8 cellular contexts compared by ENCODE assay signal in genomic region chr2:68463287-68463877, GRCh38. TPM values are rescaled to one million over a fixed set of nuclear protein-coding genes. Genes with fewer than 3 reads are reported as not detected.
DNase-seq lines count a peak whose midpoint lies in the region; ATAC-seq, FAIRE-seq and TF ChIP-seq lines count a peak whose summit lies in the region.

No MANE protein-coding gene starts in this region.

- FAIRE-seq in GM12892 (lab: Jason Lieb, UNC) (peak; percentile 78), bronchial epithelial cell (lab: Jason Lieb, UNC) (no peak)

- POLR2A ChIA-PET in AG04450 (lab: Yijun Ruan, JAX): no interaction called here
- POLR2A ChIA-PET in activated CD4-positive, alpha-beta memory T cell treated with anti-CD3 and anti-CD28 coated beads, Interleukin-2, amount 10 ng/mL, durations not matched to agents 7 days and 5 days (lab: Charles Lee): interaction anchor here (0.8 to 1.5 kb wide), 6 partner anchors 10 to 445 kb away, joined by 3 to 6 read pairs (median 3); partner anchors contain the start of gene PPP3R1

- peaks cover 11% of the 10 kb centered on the region for H3K36me3 Mint-ChIP-seq in activated CD4-positive, alpha-beta memory T cell treated with anti-CD3 and anti-CD28 coated beads, Interleukin-2, amount 10 ng/mL, durations not matched to agents 7 days and 5 days (ENCODE audit: low read depth)

- no peaks in the 10 kb centered on the region for H3K27me3 Mint-ChIP-seq in activated CD4-positive, alpha-beta memory T cell treated with anti-CD3 and anti-CD28 coated beads, Interleukin-2, amount 10 ng/mL, durations not matched to agents 7 days and 5 days

- H3K4me3 ChIP-seq in AG04450 (ENCODE audit: low read depth, low read length) (no peak overlapping the region), bronchial epithelial cell (ENCODE audit: low read depth, low read length) (no peak overlapping the region)

- H3K9me3 ChIP-seq in AG04450 (ENCODE audit: control insufficient read depth, insufficient read depth, low read length): no peaks in the 10 kb centered on the region; the same call in 1 of the 2 replicates

- H3K4me1 Mint-ChIP-seq in activated CD4-positive, alpha-beta memory T cell treated with anti-CD3 and anti-CD28 coated beads, Interleukin-2, amount 10 ng/mL, durations not matched to agents 7 days and 5 days: peaks cover 35% of the 10 kb centered on the region

- no peak overlapping the region for H3K27ac ChIP-seq in AG04450 (ENCODE audit: low read depth, low read length)

- no peak for ATAC-seq in HG02678 (IDR thresholded peaks at IDR 0.05; ENCODE audit: unreplicated experiment)
- no peak for ATAC-seq in HG02588 (IDR thresholded peaks at IDR 0.05; ENCODE audit: unreplicated experiment)

- peak; percentile 81 for TF ChIP-seq CTCF in AG04450 (IDR thresholded peaks at IDR 0.05; ENCODE audit: low read depth, low read length)
- peak; percentile 55 for TF ChIP-seq CTCF in bronchial epithelial cell (IDR thresholded peaks at IDR 0.05; ENCODE audit: insufficient read depth, low read length, severe bottlenecking)

- H3K27ac Mint-ChIP-seq in activated CD4-positive, alpha-beta memory T cell treated with anti-CD3 and anti-CD28 coated beads, Interleukin-2, amount 10 ng/mL, durations not matched to agents 7 days and 5 days: no peak overlapping the region

- CTCF ChIA-PET in AG04450 (lab: Charles Lee): interaction anchor here (0.6 to 6.1 kb wide), 51 partner anchors 9 to 1839 kb away, joined by 3 to 109 read pairs (median 4); partner anchors contain the start of gene FAM136A
- CTCF ChIA-PET in activated CD4-positive, alpha-beta memory T cell treated with anti-CD3 and anti-CD28 coated beads, Interleukin-2, amount 10 ng/mL, durations not matched to agents 7 days and 5 days (lab: Charles Lee): interaction anchor here (0.6 to 5.3 kb wide), 46 partner anchors 9 to 843 kb away, joined by 3 to 75 read pairs (median 4); partner anchors contain the start of genes ARHGAP25 and PNO1

- H3K9me3 Mint-ChIP-seq in activated CD4-positive, alpha-beta memory T cell treated with anti-CD3 and anti-CD28 coated beads, Interleukin-2, amount 10 ng/mL, durations not matched to agents 7 days and 5 days: no peaks in the 10 kb centered on the region

- H3K36me3 ChIP-seq in bronchial epithelial cell (ENCODE audit: control insufficient read depth, insufficient read depth, low read length): no peaks in the 10 kb centered on the region

- peak; percentile 21 for DNase-seq in AG04450 (ENCODE audit: low read depth, low spot score)
- no peak for DNase-seq in GM12892 (ENCODE audit: insufficient read length)
- peak; percentile 68 for DNase-seq in NCI-H460 (ENCODE audit: extremely low read depth, low read depth)
- peak; percentile 66 for DNase-seq in bronchial epithelial cell (ENCODE audit: low read depth)
- DNase-seq in lung microvascular endothelial cell (ENCODE audit: low read depth in 2 of 2): peak; percentile 75 to 81
- no peak for DNase-seq in activated CD4-positive, alpha-beta memory T cell treated with anti-CD3 and anti-CD28 coated beads, Interleukin-2, amount 10 ng/mL, durations not matched to agents 7 days and 5 days

- H3K27me3 ChIP-seq in AG04450 (ENCODE audit: control insufficient read depth, insufficient read depth, low read length) (no peaks in the 10 kb centered on the region), bronchial epithelial cell (ENCODE audit: control insufficient read depth, insufficient read depth, low read length) (no peaks in the 10 kb centered on the region)

- TF ChIP-seq POLR2A in GM12892 (IDR thresholded peaks at IDR 0.05; ENCODE audit: low read depth, low read length): no peak

- no peak overlapping the region for H3K4me3 Mint-ChIP-seq in activated CD4-positive, alpha-beta memory T cell treated with anti-CD3 and anti-CD28 coated beads, Interleukin-2, amount 10 ng/mL, durations not matched to agents 7 days and 5 days

RNA-seq across cellular contexts. Expression of gene FBXO48, which starts 3.7 kb away (rescaled TPM):
- 0.66 and 0.89 TPM in 2 replicates for polyA plus RNA-seq in AG04450 (2011; rRNA removed)
- 0.55 and 0.74 TPM in 2 replicates for polyA minus RNA-seq in AG04450 (2011; rRNA and poly(A)+ RNA removed)
- polyA plus RNA-seq in GM12892 (2012; ENCODE audit: missing spikeins): 0.68 TPM
- 0.75 and 1.2 TPM in 2 replicates for total RNA-seq in NCI-H460 (2014; rRNA removed; shearing (Covaris generic))
- polyA plus RNA-seq in NCI-H460 (2014; cell fraction: nucleus; rRNA removed): 0.21 and 0.82 TPM in 2 replicates
- total RNA-seq in bronchial epithelial cell (0.26 and 0.64 TPM in 2 replicates), lung microvascular endothelial cell (0.20 and 0.22 TPM in 2 replicates)
- 1 to 10 TPM; 5.0 to 5.4 TPM for total RNA-seq in activated CD4-positive, alpha-beta memory T cell treated with anti-CD3 and anti-CD28 coated beads, Interleukin-2, amount 10 ng/mL, durations not matched to agents 7 days and 5 days

RNA-seq across cellular contexts. Expression of gene APLF, which starts 4.0 kb away (rescaled TPM):
- 2.5 and 3.6 TPM in 2 replicates for polyA plus RNA-seq in AG04450 (2011; rRNA removed)
- polyA minus RNA-seq in AG04450 (2011; rRNA and poly(A)+ RNA removed): 3.1 and 6.7 TPM in 2 replicates
- polyA plus RNA-seq in GM12892 (2012; ENCODE audit: missing spikeins): 1.9 TPM
- total RNA-seq in NCI-H460 (2014; rRNA removed; shearing (Covaris generic)): 0.46 and 1.2 TPM in 2 replicates
- polyA plus RNA-seq in NCI-H460 (2014; cell fraction: nucleus; rRNA removed): 0.21 and 0.27 TPM in 2 replicates
- total RNA-seq in bronchial epithelial cell (4.2 and 6.1 TPM in 2 replicates), lung microvascular endothelial cell (3.3 and 13.3 TPM in 2 replicates)
- total RNA-seq in activated CD4-positive, alpha-beta memory T cell treated with anti-CD3 and anti-CD28 coated beads, Interleukin-2, amount 10 ng/mL, durations not matched to agents 7 days and 5 days: 1 to 10 TPM; 2.8 to 3.6 TPM

Comparison
In these comparisons a context has a peak if more than half of its experiments do, and no peak if none do; other contexts are left out.
1. DNase-seq: peak in AG04450 (single experiment), NCI-H460 (single experiment), bronchial epithelial cell (single experiment) and lung microvascular endothelial cell (2 of 2); none in GM12892 (single experiment) and activated CD4-positive, alpha-beta memory T cell treated with anti-CD3 and anti-CD28 coated beads, Interleukin-2, amount 10 ng/mL, durations not matched to agents 7 days and 5 days (single experiment).